Comparison of ENCODE assay signal across 9 cellular contexts in the genomic region with DNA sequence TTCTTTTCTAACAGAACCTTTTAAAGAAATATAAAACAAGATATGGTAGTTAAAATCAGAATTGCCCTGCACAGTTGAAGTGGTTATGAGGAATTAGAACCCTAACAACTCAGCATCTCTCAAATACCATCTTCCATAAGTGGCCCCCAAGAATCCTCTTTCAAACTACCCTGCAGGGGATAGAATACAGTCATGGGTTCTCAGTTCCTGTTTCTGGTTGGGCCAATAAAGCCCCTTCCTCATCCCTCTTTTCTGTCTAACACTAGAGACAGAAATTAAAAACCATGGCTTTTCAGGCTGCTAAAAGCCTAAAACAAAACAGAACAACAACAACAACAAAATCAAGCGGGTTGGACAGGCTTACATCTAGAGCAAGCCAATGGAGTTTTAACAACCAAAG. TPM values are rescaled to one million over a fixed set of nuclear protein-coding genes. Genes with fewer than 3 reads are reported as not detected.
DNase-seq lines count a peak whose midpoint lies in the region; ATAC-seq and TF ChIP-seq lines count a peak whose summit lies in the region.
"Had no signal": no experiment of that assay in that cellular context is flagged by ENCODE, and none has a peak within 500 bp of the region (broad histone marks: within the 10 kb centered on the region; RNA-seq: fewer than 3 reads in every experiment).

No MANE protein-coding gene starts in this region.

- no peaks in the 10 kb centered on the region for H3K36me3 Mint-ChIP-seq in CD4-positive, alpha-beta T cell (ENCODE audit: low read depth)
- H3K36me3 Mint-ChIP-seq: activated naive CD8-positive, alpha-beta T cell had no signal

- H3K9me3 ChIP-seq in skeletal muscle satellite cell (replicated peaks; ENCODE audit: low read length) (no peaks in the 10 kb centered on the region), body of pancreas (no peaks in the 10 kb centered on the region)
- no peaks in the 10 kb centered on the region for H3K9me3 ChIP-seq in CD4-positive, alpha-beta T cell (ENCODE audit: control insufficient read depth, low read length)

- CTCF ChIA-PET in CD4-positive, alpha-beta T cell (lab: Charles Lee): no interaction called here

- WGBS in body of pancreas, 2 donors: 88 to 95% methylated on average over 1 of the region's 1 CpG

- TF ChIP-seq POLR2A in body of pancreas (IDR thresholded peaks at IDR 0.05): no peak

- no peaks in the 10 kb centered on the region for H3K9me3 Mint-ChIP-seq in CD4-positive, alpha-beta T cell

- H3K4me3 ChIP-seq in brain microvascular endothelial cell (ENCODE audit: low read depth, low read length): no peak overlapping the region
- no peak overlapping the region for H3K4me3 ChIP-seq in skeletal muscle satellite cell (ENCODE audit: low read length)
- H3K4me3 ChIP-seq in body of pancreas: no peak overlapping the region

- POLR2A ChIA-PET in CD4-positive, alpha-beta T cell (lab: Charles Lee): no interaction called here

- H3K4me2 ChIP-seq in skeletal muscle satellite cell (ENCODE audit: low read length): peak overlapping the region; percentile 69

- TF ChIP-seq CTCF in brain microvascular endothelial cell (IDR thresholded peaks at IDR 0.05; ENCODE audit: low read depth, low read length, missing control alignments) (no peak), body of pancreas (IDR thresholded peaks at IDR 0.05) (no peak)
- no peak for TF ChIP-seq CTCF in CD4-positive, alpha-beta T cell (IDR thresholded peaks at IDR 0.05)

- no peak overlapping the region for H3K4me3 Mint-ChIP-seq in CD4-positive, alpha-beta T cell
- H3K4me3 Mint-ChIP-seq: activated naive CD8-positive, alpha-beta T cell had no signal

- H3K27me3 ChIP-seq in brain microvascular endothelial cell (replicated peaks) (no peaks in the 10 kb centered on the region), skeletal muscle satellite cell (ENCODE audit: control insufficient read depth, insufficient read depth, low read length) (no peaks in the 10 kb centered on the region), body of pancreas (no peaks in the 10 kb centered on the region)
- H3K27me3 ChIP-seq in CD4-positive, alpha-beta T cell (ENCODE audit: control insufficient read depth, insufficient read depth, low read length): peaks cover 4% of the 10 kb centered on the region

- DNase-seq in brain microvascular endothelial cell (no peak), posterior vena cava (ENCODE audit: low spot score) (no peak), body of pancreas (no peak)
- DNase-seq in CD4-positive, alpha-beta T cell: no peak

- ATAC-seq in GM19035 (IDR thresholded peaks at IDR 0.05; ENCODE audit: unreplicated experiment) (peak; percentile 20), HG02885 (IDR thresholded peaks at IDR 0.05; ENCODE audit: poor library complexity, unreplicated experiment) (peak; percentile 31), HG03565 (IDR thresholded peaks at IDR 0.05; ENCODE audit: unreplicated experiment) (no peak), body of pancreas (no peak)
- no peak for ATAC-seq in CD4-positive, alpha-beta T cell (ENCODE audit: poor library complexity)

- H3K27ac ChIP-seq in brain microvascular endothelial cell (peak overlapping the region; percentile 98), body of pancreas (peak overlapping the region in 2 of 4 donors; percentile 58 to 74)
- no peak overlapping the region for H3K27ac ChIP-seq in CD4-positive, alpha-beta T cell (ENCODE audit: low read depth, low read length)

- no peaks in the 10 kb centered on the region for H3K4me1 Mint-ChIP-seq in CD4-positive, alpha-beta T cell (ENCODE audit: low read depth)

- no peak overlapping the region for H3K27ac Mint-ChIP-seq in CD4-positive, alpha-beta T cell
- H3K27ac Mint-ChIP-seq: activated naive CD8-positive, alpha-beta T cell had no signal

- H3K27me3 Mint-ChIP-seq in CD4-positive, alpha-beta T cell: peaks cover 4% of the 10 kb centered on the region
- H3K27me3 Mint-ChIP-seq: activated naive CD8-positive, alpha-beta T cell had no signal

- intact Hi-C loops in posterior vena cava (cut with DNase I) (no loop called here), body of pancreas (cut with DNase I) (no loop called here)
- intact Hi-C loops in CD4-positive, alpha-beta T cell (cut with DNase I, micrococcal nuclease): no loop called here

- H3K4me1 ChIP-seq in skeletal muscle satellite cell (ENCODE audit: control insufficient read depth, insufficient read depth, low read length): peaks cover 25% of the 10 kb centered on the region
- H3K4me1 ChIP-seq in body of pancreas: peaks cover 26% of the 10 kb centered on the region

- in situ Hi-C loops in brain microvascular endothelial cell (cut with HindIII; ENCODE audit: low pct_ligation_motif_present, low sequenced_read_pairs): no loop called here

- peak overlapping the region; percentile 68 for H3K9ac ChIP-seq in skeletal muscle satellite cell (ENCODE audit: low read depth, low read length)

- H3K36me3 ChIP-seq in brain microvascular endothelial cell (replicated peaks): no peaks in the 10 kb centered on the region
- H3K36me3 ChIP-seq in skeletal muscle satellite cell (ENCODE audit: insufficient read depth, low read length): no peaks in the 10 kb centered on the region
- no peaks in the 10 kb centered on the region for H3K36me3 ChIP-seq in body of pancreas (replicated peaks in 1 of 2; ENCODE audit: insufficient read depth in 1 of 2, low read depth in 2 of 2)

RNA-seq across cellular contexts. Expression of a gene that starts 6.7 kb away (rescaled TPM):
- 3.3 and 4.1 TPM in 2 replicates for total RNA-seq in skeletal muscle satellite cell (2012; rRNA removed)
- total RNA-seq in posterior vena cava: 1 to 10 TPM; 6.8 to 7.1 TPM
- 1 to 10 TPM; 2.6 to 7.8 TPM for total RNA-seq in body of pancreas
- not detected for total RNA-seq in CD4-positive, alpha-beta T cell

Comparison
In these comparisons a context has a peak if more than half of its experiments do, and no peak if none do; other contexts are left out.
1. ATAC-seq: peak in GM19035 (single experiment) and HG02885 (single experiment); none in HG03565 (single experiment), body of pancreas (single experiment) and CD4-positive, alpha-beta T cell (single experiment).